In the genomic region with DNA sequence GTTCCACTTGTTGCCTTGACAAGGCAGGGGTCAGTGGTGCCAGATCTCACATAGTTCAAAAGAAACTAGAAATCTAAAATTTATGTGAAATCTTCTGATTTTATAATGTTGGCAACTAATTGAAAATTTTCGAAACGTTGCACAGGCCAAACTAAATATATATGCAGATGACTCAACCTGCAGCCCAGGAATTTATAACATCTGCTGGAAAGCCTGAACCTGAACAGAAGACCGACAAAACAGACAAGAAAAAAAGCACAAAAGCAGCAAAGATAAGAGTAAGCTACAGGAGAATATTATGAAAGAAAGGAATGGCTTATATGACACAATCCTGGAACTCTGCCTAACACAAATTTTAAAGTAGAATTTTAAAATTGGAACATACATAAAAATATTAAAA, we compare ENCODE assay signal across 23 cellular contexts.
"Had no signal": no experiment of that assay in that cellular context is flagged by ENCODE, and none has a peak within 500 bp of the region (broad histone marks: within the 10 kb centered on the region; RNA-seq: fewer than 3 reads in every experiment).

No MANE protein-coding gene starts in this region.

- H3K4me1 Mint-ChIP-seq: memory B cell; naive thymus-derived CD4-positive, alpha-beta T cell had no signal

- H3K4me3 ChIP-seq: heart right ventricle, mucosa of descending colon, pancreas, right lobe of liver, smooth muscle cell, stomach, thoracic aorta, upper lobe of left lung had no signal

- H3K9me3 ChIP-seq: right lobe of liver had no signal

- H3K4me2 ChIP-seq: smooth muscle cell had no signal

- ATAC-seq: activated T-cell treated with anti-CD3 and anti-CD28 coated beads, Interleukin-2, amount 50 U/mL, for 72 hours; heart right ventricle; left ventricle myocardium superior; mucosa of descending colon; naive thymus-derived CD4-positive, alpha-beta T cell; pancreas; right lobe of liver had no signal

- H3K27me3 ChIP-seq: heart right ventricle, pancreas, right lobe of liver, stomach, upper lobe of left lung had no signal

- H3K4me1 ChIP-seq: heart right ventricle, pancreas, right lobe of liver, stomach, upper lobe of left lung had no signal

- DNase-seq: activated CD4-positive, alpha-beta T cell treated with anti-CD3 and anti-CD28 coated beads for 1 hour; activated CD8-positive, alpha-beta memory T cell treated with anti-CD3 and anti-CD28 coated beads for 24 hours; activated CD8-positive, alpha-beta memory T cell treated with anti-CD3 and anti-CD28 coated beads, Interleukin-2, amount 50 U/mL, for 48 hours; activated gamma-delta T cell; activated T-cell treated with anti-CD3 and anti-CD28 coated beads, Interleukin-2, amount 50 U/mL, for 72 hours; dermis blood vessel endothelial cell; effector memory CD4-positive, alpha-beta T cell; heart right ventricle; kidney glomerular epithelial cell; left ventricle myocardium superior; mucosa of descending colon; naive thymus-derived CD4-positive, alpha-beta T cell; pancreas; right lobe of liver; stimulated activated CD4-positive, alpha-beta T cell treated with anti-CD3 and anti-CD28 coated beads, Interleukin-4, amount 100 ng/mL, for 1 hour; stomach; SW 1271; upper lobe of left lung; WERI-Rb-1 had no signal

- H3K27ac ChIP-seq: heart right ventricle, pancreas, right lobe of liver, stomach, thoracic aorta, upper lobe of left lung, WERI-Rb-1 had no signal

- H3K27me3 Mint-ChIP-seq: activated naive CD8-positive, alpha-beta T cell had no signal

- H3K27ac Mint-ChIP-seq: activated naive CD8-positive, alpha-beta T cell; activated T-cell treated with anti-CD3 and anti-CD28 coated beads, Interleukin-2, amount 50 U/mL, for 72 hours; memory B cell; naive thymus-derived CD4-positive, alpha-beta T cell had no signal

- H3K4me3 Mint-ChIP-seq: activated naive CD8-positive, alpha-beta T cell; activated T-cell treated with anti-CD3 and anti-CD28 coated beads, Interleukin-2, amount 50 U/mL, for 72 hours; memory B cell; naive thymus-derived CD4-positive, alpha-beta T cell had no signal

- H3K36me3 ChIP-seq: heart right ventricle, pancreas, right lobe of liver, stomach, thoracic aorta, upper lobe of left lung, WERI-Rb-1 had no signal
